ENCODE assay signal across 9 cellular contexts in the genomic region with DNA sequence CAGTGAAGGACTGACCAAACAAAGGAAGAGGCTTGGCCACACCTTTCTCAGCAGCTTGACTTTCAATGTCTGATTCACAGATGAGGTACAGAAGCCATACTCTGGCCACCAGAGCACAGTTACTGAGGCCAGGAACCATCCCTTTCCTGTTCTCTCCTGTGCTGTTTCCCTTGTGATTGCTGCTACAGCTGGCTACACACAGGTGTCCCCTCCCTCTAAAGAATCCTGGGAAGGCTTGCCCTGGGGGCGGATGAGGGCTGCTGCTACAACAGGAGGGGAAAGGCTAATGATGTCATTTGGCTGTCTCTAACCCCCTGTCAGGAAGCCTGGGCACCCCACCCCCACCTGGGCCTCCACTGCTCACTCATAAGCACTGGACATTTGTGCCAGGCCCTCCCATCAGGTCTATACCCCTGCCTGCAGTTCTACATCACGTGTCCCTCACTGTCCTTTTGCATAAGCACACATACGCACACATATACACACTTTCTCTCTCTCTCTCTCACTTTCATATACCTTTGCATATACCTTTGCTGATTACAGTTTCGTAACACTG. TPM values are rescaled to one million over a fixed set of nuclear protein-coding genes. Genes with fewer than 3 reads are reported as not detected.
DNase-seq lines count a peak whose midpoint lies in the region; TF ChIP-seq lines count a peak whose summit lies in the region.
"Had no signal": no experiment of that assay in that cellular context is flagged by ENCODE, and none has a peak within 500 bp of the region (broad histone marks: within the 10 kb centered on the region; RNA-seq: fewer than 3 reads in every experiment).

No MANE protein-coding gene starts in this region.

- H4K5ac ChIP-seq in H9 (ENCODE audit: insufficient read length, low read depth, low read length): no peak overlapping the region

- no peak overlapping the region for H2BK5ac ChIP-seq in H9 (ENCODE audit: insufficient read length, low read length)

- H3K9me3 ChIP-seq in H9 (ENCODE audit: control insufficient read depth, low read depth, low read length) (no peaks in the 10 kb centered on the region), testis (no peaks in the 10 kb centered on the region), PC-9 (ENCODE audit: insufficient read depth, low read depth) (no peaks in the 10 kb centered on the region)
- H3K9me3 ChIP-seq: thoracic aorta had no signal

- H3K4ac ChIP-seq in H9 (ENCODE audit: low read depth, low read length): no peak overlapping the region

- DNase-seq in GM13977 (ENCODE audit: low spot score) (peak; percentile 50), H9 (no peak), RPMI8226 (peak; percentile 53), kidney tubule cell (ENCODE audit: low spot score) (peak; percentile 71), testis (no peak), PC-9 (no peak), head of caudate nucleus (no peak), NCI-H345 treated with DMSO at 0.1 percent for 48 hours (lab: John Stamatoyannopoulos, UW; ENCODE audit: unreplicated experiment) (no peak)

- H3K4me3 ChIP-seq in testis (no peak overlapping the region), PC-9 (no peak overlapping the region)
- H3K4me3 ChIP-seq: thoracic aorta had no signal

- H3F3A ChIP-seq in PC-9 (ENCODE audit: insufficient read depth, low read depth): no peaks in the 10 kb centered on the region

- H3K4me3 Mint-ChIP-seq in H9: no peak overlapping the region

- peak overlapping the region in 1 of 3 experiments; percentile 63; a peak in 2 of 7 replicates for H3K27ac Mint-ChIP-seq in H9

- CTCF ChIA-PET in PC-9 (lab: Charles Lee): interaction anchor here (0.6 to 0.8 kb wide), 2 partner anchors 20 to 64 kb away, joined by 3 to 5 read pairs; no protein-coding TSS in a partner anchor

- intact Hi-C loops in testis (cut with DNase I; ENCODE audit: low total_unique reads): no loop called here
- intact Hi-C loops in PC-9 (cut with micrococcal nuclease; ENCODE audit: unreplicated experiment): no loop called here
- intact Hi-C loops in head of caudate nucleus (cut with DNase I): no loop called here

- no peak overlapping the region for H2BK20ac ChIP-seq in H9 (ENCODE audit: low read depth, low read length, poor library complexity, severe bottlenecking)

- no peak overlapping the region for H2BK15ac ChIP-seq in H9 (ENCODE audit: low read depth, low read length)

- WGBS in H9 (ENCODE audit: extremely low coverage, insufficient read length, low lambda C conversion rate): no CpG with 5 or more reads among the region's 4 CpGs
- WGBS in testis, 2 donors: 87 to 95% methylated on average over 4 of the region's 4 CpGs

- no peak overlapping the region for H3K56ac ChIP-seq in H9 (ENCODE audit: insufficient read length, low read depth, low read length)

- in situ Hi-C loops in GM13977 (cut with MboI; ENCODE audit: low pct_unique_long_range_greater_than_20kb, low sequenced_read_pairs, unreplicated experiment): no loop called here

- H3K4me1 Mint-ChIP-seq in H9: peaks cover 10 to 18% of the 10 kb centered on the region in 2 experiments

- H3K27ac ChIP-seq in H9 (ENCODE audit: insufficient read length, low read depth, low read length) (no peak overlapping the region), testis (no peak overlapping the region), PC-9 (no peak overlapping the region)

- H3K27me3 Mint-ChIP-seq in H9 (ENCODE audit: low read depth): no peaks in the 10 kb centered on the region

- H3K36me3 ChIP-seq in testis (ENCODE audit: low read depth, missing control alignments) (no peaks in the 10 kb centered on the region), PC-9 (ENCODE audit: low read depth) (no peaks in the 10 kb centered on the region)
- H3K36me3 ChIP-seq: thoracic aorta had no signal

- no peak overlapping the region for H3T11ph ChIP-seq in H9 (ENCODE audit: low read length)

- H3K23ac ChIP-seq in H9 (ENCODE audit: insufficient read length, low read depth, low read length): no peak overlapping the region

- no peak overlapping the region for H4K91ac ChIP-seq in H9 (ENCODE audit: insufficient read length, low read depth, low read length)

- TF ChIP-seq CTCF in GM13977 (IDR thresholded peaks at IDR 0.05; ENCODE audit: extremely low read depth, insufficient read depth, missing control alignments): no peak
- TF ChIP-seq CTCF in H9 (conservative IDR thresholded peaks at IDR 0.05): no peak
- TF ChIP-seq CTCF in testis (IDR thresholded peaks at IDR 0.05): no peak
- TF ChIP-seq CTCF in PC-9 (conservative IDR thresholded peaks at IDR 0.05): no peak

- no peak overlapping the region for H3K14ac ChIP-seq in H9 (ENCODE audit: insufficient read depth, low read length)

- no peak overlapping the region for H2AK5ac ChIP-seq in H9 (ENCODE audit: insufficient read length, low read length)

- no peaks in the 10 kb centered on the region for H3K23me2 ChIP-seq in H9 (ENCODE audit: insufficient read length, low read depth, low read length, poor library complexity, severe bottlenecking)

- peaks cover 8 to 21% (median 10%) of the 10 kb centered on the region in 3 experiments; a peak in 6 of 7 replicates for H3K36me3 Mint-ChIP-seq in H9 (ENCODE audit: insufficient read depth in 1 of 3, low read depth in 3 of 3)

- H3K4me2 ChIP-seq in H9 (ENCODE audit: insufficient read depth, insufficient read length, low read length) (no peak overlapping the region), PC-9 (no peak overlapping the region)

- H4K20me1 ChIP-seq in H9 (ENCODE audit: control insufficient read depth, insufficient read depth, insufficient read length) (no peaks in the 10 kb centered on the region), PC-9 (ENCODE audit: insufficient read depth) (no peaks in the 10 kb centered on the region)

- H3K9ac ChIP-seq in H9 (ENCODE audit: extremely low read depth, insufficient read length, low read length): no peak overlapping the region

- no peaks in the 10 kb centered on the region for H3K9me3 Mint-ChIP-seq in H9

- H3K9me2 ChIP-seq in PC-9 (ENCODE audit: insufficient read depth): no peaks in the 10 kb centered on the region

- H3K79me2 ChIP-seq in H9 (ENCODE audit: insufficient read depth, low read length) (no peaks in the 10 kb centered on the region), PC-9 (ENCODE audit: low read depth) (no peaks in the 10 kb centered on the region)

- H3K79me1 ChIP-seq in H9 (ENCODE audit: insufficient read depth, low read depth, low read length, poor library complexity, severe bottlenecking): no peaks in the 10 kb centered on the region

- POLR2A ChIA-PET in PC-9 (lab: Charles Lee; ENCODE audit: unreplicated experiment): interaction anchor here (0.6 kb wide), 1 partner anchor 491 kb away, joined by 15 read pairs; no protein-coding TSS in a partner anchor

- H2AFZ ChIP-seq in H9 (ENCODE audit: low read length) (no peak overlapping the region), PC-9 (no peak overlapping the region)

- H3K4me1 ChIP-seq in H9 (ENCODE audit: insufficient read depth, low read length): peaks cover 6% of the 10 kb centered on the region; the same call in 1 of the 2 replicates
- H3K4me1 ChIP-seq in testis: peaks cover 45% of the 10 kb centered on the region
- H3K4me1 ChIP-seq in PC-9 (replicated peaks; ENCODE audit: insufficient read depth): no peaks in the 10 kb centered on the region

- H4K8ac ChIP-seq in H9 (replicated peaks; ENCODE audit: insufficient read length, low read depth, low read length): peak overlapping the region; percentile 14

- H3K18ac ChIP-seq in H9 (ENCODE audit: insufficient read length, low read depth, low read length): no peak overlapping the region

- H2BK12ac ChIP-seq in H9 (ENCODE audit: insufficient read length, low read depth, low read length): no peak overlapping the region

- BruUV-seq in PC-9 (replicated peaks; lab: Mats Ljungman, UMichigan): no TSS peak

- no peak for TF ChIP-seq POLR2A in testis (IDR thresholded peaks at IDR 0.05)

- H2BK120ac ChIP-seq in H9 (ENCODE audit: low read depth, low read length, poor library complexity, severe bottlenecking): no peak overlapping the region

- H3K27me3 ChIP-seq in H9 (ENCODE audit: insufficient read depth, low read length): no peaks in the 10 kb centered on the region
- no peaks in the 10 kb centered on the region for H3K27me3 ChIP-seq in testis
- H3K27me3 ChIP-seq in PC-9 (ENCODE audit: insufficient read depth, low read depth): no peaks in the 10 kb centered on the region

RNA-seq across cellular contexts. Expression of gene PRPF40B, which starts 41.3 kb away (rescaled TPM):
- total RNA-seq in H9 (2021) (17.4 and 19.0 TPM in 2 replicates), testis (10 to 100 TPM; 49.2 to 66.7 TPM), PC-9 (2021) (27.5 and 28.9 TPM in 2 replicates)
- 66.8 TPM for polyA plus RNA-seq in testis (ENCODE audit: insufficient read depth, low read depth, low replicate concordance)

RNA-seq across cellular contexts. Expression of gene FMNL3, which starts 42.5 kb away (rescaled TPM):
- total RNA-seq in H9 (2021): 20.5 and 22.8 TPM in 2 replicates
- total RNA-seq in testis: 10 to 100 TPM; 40.5 to 73.5 TPM
- polyA plus RNA-seq in testis (ENCODE audit: insufficient read depth, low read depth, low replicate concordance): 26.0 TPM
- 5.6 and 6.5 TPM in 2 replicates for total RNA-seq in PC-9 (2021)

RNA-seq across cellular contexts. Expression of gene FAM186B, which starts 59.2 kb away (rescaled TPM):
- total RNA-seq in H9 (2021) (0.42 and 0.46 TPM in 2 replicates), testis (10 to 100 TPM; 54.9 to 68.6 TPM), PC-9 (2021) (1.3 and 1.7 TPM in 2 replicates)
- polyA plus RNA-seq in testis (ENCODE audit: insufficient read depth, low read depth, low replicate concordance): 178 TPM

Comparison
In these comparisons a context has a peak if more than half of its experiments do, and no peak if none do; other contexts are left out.
1. DNase-seq: peak in GM13977 (single experiment), RPMI8226 (single experiment) and kidney tubule cell (single experiment); none in H9 (single experiment), testis (single experiment), PC-9 (0 of 2), head of caudate nucleus (0 of 42) and NCI-H345 treated with DMSO at 0.1 percent for 48 hours (single experiment).
2. RNA of gene FAM186B, which starts 59.2 kb away (total RNA-seq): 54.9 to 68.6 TPM in testis; 1.3 to 1.7 TPM in PC-9 and 0.42 to 0.46 TPM in H9; every median in the first group is over 10 times any median in the second.